In genomic region chr10:42952358-42952757, GRCh38 we compare ENCODE assay signal across 1 cellular context.
TF ChIP-seq lines count a peak whose summit lies in the region.

No MANE protein-coding gene starts in this region.

TF ChIP-seq in SK-N-SH treated with all-trans-retinoic acid at 6 μM for 48 hours, 23 proteins besides CTCF, POLR2A, EP300 and RAD21 (continued from another document):
- TF ChIP-seq ZNF70 (CRISPR knock-in tag; IDR thresholded peaks at IDR 0.05) (no peak), CSRNP3 (CRISPR knock-in tag; IDR thresholded peaks at IDR 0.05) (no peak)
